ENCODE assay signal across 15 cellular contexts in genomic region chr14:21840765-21841164, GRCh38.
DNase-seq lines count a peak whose midpoint lies in the region; ATAC-seq lines count a peak whose summit lies in the region.
"Had no signal": no experiment of that assay in that cellular context is flagged by ENCODE, and none has a peak within 500 bp of the region (broad histone marks: within the 10 kb centered on the region; RNA-seq: fewer than 3 reads in every experiment).

No MANE protein-coding gene starts in this region.

- CTCF ChIA-PET in activated CD8-positive, alpha-beta T cell treated with anti-CD3 and anti-CD28 coated beads, Interleukin-2, amount 10 ng/mL, durations not matched to agents 7 days and 5 days (lab: Charles Lee): interaction anchor here (0.7 to 1.4 kb wide), 6 partner anchors 15 to 729 kb away, joined by 3 to 10 read pairs (median 3); no protein-coding TSS in a partner anchor

- no peaks in the 10 kb centered on the region for H3K9me3 Mint-ChIP-seq in activated CD4-positive, alpha-beta T cell treated with anti-CD3 and anti-CD28 coated beads, Interleukin-2, amount 10 ng/mL, durations not matched to agents 24 days and 14 days
- H3K9me3 Mint-ChIP-seq in activated CD8-positive, alpha-beta T cell treated with anti-CD3 and anti-CD28 coated beads, Interleukin-2, amount 10 ng/mL, durations not matched to agents 7 days and 5 days (ENCODE audit: insufficient read depth): no peaks in the 10 kb centered on the region

- peak overlapping the region; percentile 46 for H3K27ac Mint-ChIP-seq in activated CD4-positive, alpha-beta T cell treated with anti-CD3 and anti-CD28 coated beads, Interleukin-2, amount 10 ng/mL, durations not matched to agents 24 days and 14 days
- peak overlapping the region; percentile 44 for H3K27ac Mint-ChIP-seq in activated CD8-positive, alpha-beta T cell treated with anti-CD3 and anti-CD28 coated beads, Interleukin-2, amount 10 ng/mL, durations not matched to agents 7 days and 5 days
- H3K27ac Mint-ChIP-seq: dendritic cell treated with granulocyte-macrophage colony-stimulating factor and Interleukin-4, amounts not matched to agents 40 ng/mL and 50 ng/mL, for 4 days; progenitor cell of endocrine pancreas had no signal

- POLR2A ChIA-PET in activated CD8-positive, alpha-beta T cell treated with anti-CD3 and anti-CD28 coated beads, Interleukin-2, amount 10 ng/mL, durations not matched to agents 7 days and 5 days (lab: Charles Lee): interaction anchor here (0.6 to 1.1 kb wide), 4 partner anchors 21 to 726 kb away, joined by 3 read pairs; no protein-coding TSS in a partner anchor

- peak overlapping the region; percentile 57 for H3K4me3 Mint-ChIP-seq in activated CD4-positive, alpha-beta T cell treated with anti-CD3 and anti-CD28 coated beads, Interleukin-2, amount 10 ng/mL, durations not matched to agents 24 days and 14 days
- peak overlapping the region; percentile 53 for H3K4me3 Mint-ChIP-seq in activated CD8-positive, alpha-beta T cell treated with anti-CD3 and anti-CD28 coated beads, Interleukin-2, amount 10 ng/mL, durations not matched to agents 7 days and 5 days
- H3K4me3 Mint-ChIP-seq: dendritic cell treated with granulocyte-macrophage colony-stimulating factor and Interleukin-4, amounts not matched to agents 40 ng/mL and 50 ng/mL, for 4 days had no signal

- peaks cover 36% of the 10 kb centered on the region for H3K27me3 Mint-ChIP-seq in activated CD4-positive, alpha-beta T cell treated with anti-CD3 and anti-CD28 coated beads, Interleukin-2, amount 10 ng/mL, durations not matched to agents 24 days and 14 days
- H3K27me3 Mint-ChIP-seq in activated CD8-positive, alpha-beta T cell treated with anti-CD3 and anti-CD28 coated beads, Interleukin-2, amount 10 ng/mL, durations not matched to agents 7 days and 5 days (ENCODE audit: low read depth): peaks cover 34% of the 10 kb centered on the region

- peaks cover 2% of the 10 kb centered on the region for H3K4me1 Mint-ChIP-seq in activated CD4-positive, alpha-beta T cell treated with anti-CD3 and anti-CD28 coated beads, Interleukin-2, amount 10 ng/mL, durations not matched to agents 24 days and 14 days
- H3K4me1 Mint-ChIP-seq in activated CD8-positive, alpha-beta T cell treated with anti-CD3 and anti-CD28 coated beads, Interleukin-2, amount 10 ng/mL, durations not matched to agents 7 days and 5 days (ENCODE audit: low read depth): peaks cover 2% of the 10 kb centered on the region

- intact Hi-C loops in activated CD4-positive, alpha-beta T cell treated with anti-CD3 and anti-CD28 coated beads, Interleukin-2, amount 10 ng/mL, durations not matched to agents 24 days and 14 days (cut with micrococcal nuclease): no loop called here

- DNase-seq in activated CD4-positive, alpha-beta T cell treated with anti-CD3 and anti-CD28 coated beads, Interleukin-2, amount 10 ng/mL, durations not matched to agents 24 days and 14 days: no peak
- DNase-seq in activated CD4-positive, alpha-beta T cell treated with anti-CD3 and anti-CD28 coated beads for 1 hour: no peak
- peak; percentile 37 to 46 for DNase-seq in Kasumi-1 (lab: John Stamatoyannopoulos, UW)
- DNase-seq in activated CD8-positive, alpha-beta T cell treated with anti-CD3 and anti-CD28 coated beads, Interleukin-2, amount 10 ng/mL, durations not matched to agents 7 days and 5 days: no peak
- peak; percentile 4 for DNase-seq in kidney tubule cell (ENCODE audit: low spot score)
- DNase-seq in hypothalamus (lab: John Stamatoyannopoulos, UW): no peak
- DNase-seq: activated effector memory CD4-positive, alpha-beta T cell treated with anti-CD3 and anti-CD28 coated beads, Interleukin-2, amount 50 U/mL, for 16 hours; DMS79 treated with DMSO at 0.1 percent for 48 hours; NCI-H1436; NCI-H526 had no signal

- H3K36me3 Mint-ChIP-seq in activated CD4-positive, alpha-beta T cell treated with anti-CD3 and anti-CD28 coated beads, Interleukin-2, amount 10 ng/mL, durations not matched to agents 24 days and 14 days (ENCODE audit: low read depth): no peaks in the 10 kb centered on the region
- H3K36me3 Mint-ChIP-seq in activated CD8-positive, alpha-beta T cell treated with anti-CD3 and anti-CD28 coated beads, Interleukin-2, amount 10 ng/mL, durations not matched to agents 7 days and 5 days (ENCODE audit: low read depth): no peaks in the 10 kb centered on the region

- peak; percentile 63 for ATAC-seq in activated CD8-positive, alpha-beta T cell treated with anti-CD3 and anti-CD28 coated beads, Interleukin-2, amount 10 ng/mL, durations not matched to agents 7 days and 5 days
- ATAC-seq in GM19035 (IDR thresholded peaks at IDR 0.05; ENCODE audit: unreplicated experiment): no peak
- no peak for ATAC-seq in GM21390 (IDR thresholded peaks at IDR 0.05; ENCODE audit: unreplicated experiment)
- ATAC-seq: A549 had no signal

Comparison
In these comparisons a context has a peak if more than half of its experiments do, and no peak if none do; other contexts are left out.
1. DNase-seq: peak in Kasumi-1 (2 of 2) and kidney tubule cell (single experiment); none in activated CD4-positive, alpha-beta T cell treated with anti-CD3 and anti-CD28 coated beads, Interleukin-2, amount 10 ng/mL, durations not matched to agents 24 days and 14 days (single experiment), activated CD4-positive, alpha-beta T cell treated with anti-CD3 and anti-CD28 coated beads for 1 hour (single experiment), activated CD8-positive, alpha-beta T cell treated with anti-CD3 and anti-CD28 coated beads, Interleukin-2, amount 10 ng/mL, durations not matched to agents 7 days and 5 days (single experiment) and hypothalamus (0 of 51).